ENCODE assay signal across 8 cellular contexts in genomic region chr14:68792022-68792829, GRCh38. TPM values are rescaled to one million over a fixed set of nuclear protein-coding genes. Genes with fewer than 3 reads are reported as not detected.
A peak's percentile ranks its signal among the peaks of the same experiment; 100 is the strongest.
DNase-seq lines count a peak whose midpoint lies in the region; ATAC-seq, FAIRE-seq and TF ChIP-seq lines count a peak whose summit lies in the region.

No MANE protein-coding gene starts in this region.

- H3K27me3 ChIP-seq in DND-41 (ENCODE audit: insufficient read depth, low read length, poor library complexity) (no peaks in the 10 kb centered on the region), mammary epithelial cell (ENCODE audit: insufficient read depth, low read length) (no peaks in the 10 kb centered on the region), transverse colon (no peaks in the 10 kb centered on the region)

- BruUV-seq in mammary epithelial cell (replicated peaks; lab: Mats Ljungman, UMichigan): TSS peak; percentile 32

- TF ChIP-seq CTCF in DND-41 (IDR thresholded peaks at IDR 0.05; ENCODE audit: borderline replicate concordance, extremely low read depth, low read length, poor library complexity, severe bottlenecking) (no peak), NB4 (IDR thresholded peaks at IDR 0.05; ENCODE audit: low read depth, low read length) (no peak), mammary epithelial cell (conservative IDR thresholded peaks at IDR 0.05 in 1 of 2, IDR thresholded peaks at IDR 0.05 in 1 of 2; ENCODE audit: extremely low read depth in 1 of 2, insufficient read depth in 1 of 2, low read depth in 1 of 2, low read length in 2 of 2) (no peak), transverse colon (IDR thresholded peaks at IDR 0.05) (no peak)

- H3K27ac ChIP-seq in DND-41 (ENCODE audit: low read length): peak overlapping the region; percentile 88
- H3K27ac ChIP-seq in mammary epithelial cell (ENCODE audit: insufficient read depth, low read depth, low read length): peak overlapping the region; percentile 98
- H3K27ac ChIP-seq in transverse colon: peak overlapping the region; percentile 97 to 100 (median 98)

- peak overlapping the region; percentile 78 for H2AFZ ChIP-seq in DND-41 (ENCODE audit: low read depth, low read length)
- no peak overlapping the region for H2AFZ ChIP-seq in mammary epithelial cell (ENCODE audit: low read depth, low read length)

- H3K36me3 ChIP-seq in DND-41 (ENCODE audit: insufficient read depth, low read length) (peaks cover 20% of the 10 kb centered on the region), mammary epithelial cell (ENCODE audit: insufficient read depth, low read length) (peaks cover 25% of the 10 kb centered on the region), transverse colon (peaks cover 0 to 31% (median 12%) of the 10 kb centered on the region in 4 donors)

- H3K27me3 Mint-ChIP-seq in memory B cell: no peaks in the 10 kb centered on the region

- ATAC-seq in DND-41 (ENCODE audit: insufficient read depth, low read depth) (no peak), memory B cell (ENCODE audit: low read depth) (no peak)

- WGBS in mammary epithelial cell (ENCODE audit: low coverage, missing lambda C conversion rate): 8% methylated on average over 16 of the region's 35 CpGs
- WGBS in transverse colon (ENCODE audit: low coverage in 1 of 2), 2 donors: 0% methylated on average over 4 to 35 of the region's 35 CpGs

- dilution Hi-C loops in mammary epithelial cell (cut with HindIII; ENCODE audit: low sequenced_read_pairs): no loop called here

- no peak for TF ChIP-seq EP300 in transverse colon (IDR thresholded peaks at IDR 0.05; ENCODE audit: low read depth)

- H3K9me3 Mint-ChIP-seq in memory B cell: no peaks in the 10 kb centered on the region

- intact Hi-C loops in mammary epithelial cell (cut with micrococcal nuclease): no loop called here
- intact Hi-C loops in transverse colon (cut with DNase I; ENCODE audit: low total_unique reads): loop anchor here (5.0 to 10.0 kb wide), 2 partner anchors 397 to 545 kb away; no protein-coding TSS in a partner anchor

- H3K4me1 Mint-ChIP-seq in memory B cell: peaks cover 32% of the 10 kb centered on the region

- H3K9ac ChIP-seq in DND-41 (ENCODE audit: low read depth, low read length) (peak overlapping the region; percentile 97), mammary epithelial cell (ENCODE audit: insufficient read depth, low read length) (peak overlapping the region; percentile 99)

- H3K79me2 ChIP-seq in DND-41 (ENCODE audit: insufficient read depth, low read length): peaks cover 51% of the 10 kb centered on the region
- peaks cover 75% of the 10 kb centered on the region for H3K79me2 ChIP-seq in mammary epithelial cell (ENCODE audit: insufficient read depth, low read length)

- FAIRE-seq in frontal cortex (lab: Jason Lieb, UNC): no peak

- H3K4me3 Mint-ChIP-seq in memory B cell: peak overlapping the region; percentile 89

- in situ Hi-C loops in mammary epithelial cell (cut with MboI; ENCODE audit: low sequenced_read_pairs in 2 of 2): loop anchor here in 1 of 2 donors (25.0 kb wide), 1 partner anchor 255 kb away; no protein-coding TSS in a partner anchor
- in situ Hi-C loops in transverse colon (cut with MboI; ENCODE audit: low pct_ligation_motif_present in 1 of 4, low pct_unique_long_range_greater_than_20kb in 1 of 4, low sequenced_read_pairs in 3 of 4): no loop called here

- peaks cover 50% of the 10 kb centered on the region for H3K4me1 ChIP-seq in DND-41 (ENCODE audit: insufficient read depth, low read length)
- H3K4me1 ChIP-seq in mammary epithelial cell (ENCODE audit: insufficient read depth, low read length): peaks cover 17% of the 10 kb centered on the region
- peaks cover 9 to 40% (median 34%) of the 10 kb centered on the region in 4 donors for H3K4me1 ChIP-seq in transverse colon

- H3K4me2 ChIP-seq in DND-41 (ENCODE audit: insufficient read depth, low read length) (peak overlapping the region; percentile 92), mammary epithelial cell (ENCODE audit: insufficient read depth, low read depth, low read length) (no peak overlapping the region)

- peak overlapping the region; percentile 100 for H3K27ac Mint-ChIP-seq in memory B cell

- DNase-seq in DND-41 (peak; percentile 43), NB4 (ENCODE audit: low read depth) (no peak), mammary epithelial cell (peak; percentile 30), memory B cell (ENCODE audit: low spot score in 2 of 2) (no peak), transverse colon (no peak), frontal cortex (ENCODE audit: low spot score in 2 of 2) (no peak), NCI-H446 (lab: John Stamatoyannopoulos, UW) (no peak), NCI-H226 (no peak)

- H4K20me1 ChIP-seq in DND-41 (ENCODE audit: insufficient read depth, low read length) (peaks cover 16% of the 10 kb centered on the region), mammary epithelial cell (ENCODE audit: insufficient read depth, low read length) (peaks cover 8% of the 10 kb centered on the region)

- CTCF ChIA-PET in mammary epithelial cell (lab: Charles Lee; ENCODE audit: low non-redundant PET): interaction anchor here (0.6 to 0.7 kb wide), 2 partner anchors 24 to 1433 kb away, joined by 3 to 12 read pairs; partner anchors contain the start of gene ATP6V1D

- no peaks in the 10 kb centered on the region for H3K9me3 ChIP-seq in DND-41 (ENCODE audit: insufficient read depth, low read length, severe bottlenecking)
- no peaks in the 10 kb centered on the region for H3K9me3 ChIP-seq in mammary epithelial cell (replicated peaks; ENCODE audit: insufficient read depth, low read length)
- H3K9me3 ChIP-seq in transverse colon: no peaks in the 10 kb centered on the region

- peaks cover 30% of the 10 kb centered on the region for H3K36me3 Mint-ChIP-seq in memory B cell

- no peak for TF ChIP-seq POLR2A in NB4 (IDR thresholded peaks at IDR 0.05; ENCODE audit: extremely low read depth, insufficient read length)
- no peak for TF ChIP-seq POLR2A in transverse colon (IDR thresholded peaks at IDR 0.05)

- H3K4me3 ChIP-seq in DND-41 (ENCODE audit: low read depth in 1 of 2, low read length in 2 of 2) (peak overlapping the region; percentile 77 to 79), NB4 (ENCODE audit: low read depth, low read length) (peak overlapping the region; percentile 60), mammary epithelial cell (replicated peaks in 1 of 3; ENCODE audit: insufficient read depth in 1 of 3, low read depth in 2 of 3, low read length in 3 of 3) (peak overlapping the region; percentile 72 to 98 (median 90)), transverse colon (peak overlapping the region; percentile 66 to 90 (median 80))

RNA-seq across cellular contexts. Expression of gene ZFP36L1, which starts 0.6 kb away (rescaled TPM):
- total RNA-seq in mammary epithelial cell (100 to 1,000 TPM; 169 to 373 TPM), transverse colon (100 to 1,000 TPM; 180 to 712 (median 266) TPM), frontal cortex (4.1 TPM)
- 140 TPM for polyA plus RNA-seq in mammary epithelial cell
- 99.0 TPM for polyA minus RNA-seq in mammary epithelial cell

Comparison
In these comparisons a context has a peak if more than half of its experiments do, and no peak if none do; other contexts are left out.
1. DNase-seq: peak in DND-41 (single experiment) and mammary epithelial cell (single experiment); none in NB4 (single experiment), memory B cell (0 of 2), transverse colon (single experiment), frontal cortex (0 of 2), NCI-H446 (0 of 2) and NCI-H226 (single experiment).
2. RNA of gene ZFP36L1, which starts 0.6 kb away (total RNA-seq): 169 to 373 TPM in mammary epithelial cell and 180 to 712 TPM in transverse colon; 4.1 TPM in frontal cortex (single experiment); every median in the first group is over 10 times any median in the second.
3. Peak in every context shown above with its lines, with median percentiles within 50 percentile points of each other: H3K27ac ChIP-seq and H3K4me3 ChIP-seq.